9 cellular contexts compared by ENCODE assay signal in the genomic region with DNA sequence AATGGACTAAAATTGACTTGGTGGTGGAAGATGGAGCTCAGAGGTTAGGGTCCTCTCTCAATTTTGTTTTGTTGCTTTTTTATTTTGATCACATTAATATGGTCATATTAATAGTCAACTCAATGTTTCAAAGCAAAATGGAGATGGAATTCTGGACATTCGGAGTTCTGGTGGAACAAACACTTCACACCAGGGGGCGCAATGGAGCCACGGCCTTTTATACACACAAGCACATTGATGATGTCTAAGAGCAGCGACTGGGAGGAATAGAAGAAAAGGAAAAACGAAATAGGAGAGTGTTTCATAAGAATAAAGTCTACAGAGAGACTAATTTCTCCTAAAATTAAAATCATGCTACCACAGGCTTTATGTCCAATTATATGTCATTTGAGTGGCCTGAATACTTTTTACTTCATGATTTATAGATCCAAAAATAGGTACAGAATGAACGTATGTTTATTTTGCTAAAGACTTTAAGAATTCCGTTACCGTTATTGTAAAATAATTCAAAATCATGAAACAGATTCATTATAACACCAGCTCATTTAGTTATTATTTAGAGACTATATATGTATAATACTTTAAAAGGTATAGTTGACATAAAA.
DNase-seq lines count a peak whose midpoint lies in the region; ATAC-seq and TF ChIP-seq lines count a peak whose summit lies in the region.
"Had no signal": no experiment of that assay in that cellular context is flagged by ENCODE, and none has a peak within 500 bp of the region (broad histone marks: within the 10 kb centered on the region; RNA-seq: fewer than 3 reads in every experiment).

No MANE protein-coding gene starts in this region.

- no peaks in the 10 kb centered on the region for H3K4me1 ChIP-seq in thoracic aorta (ENCODE audit: control insufficient read depth in 1 of 2, low read depth in 2 of 2)

- TF ChIP-seq CTCF in neural crest cell (conservative IDR thresholded peaks at IDR 0.05) (peak; percentile 91), thoracic aorta (IDR thresholded peaks at IDR 0.05) (peak; percentile 73)

- ATAC-seq in GM19035 (IDR thresholded peaks at IDR 0.05; ENCODE audit: unreplicated experiment) (peak; percentile 73), HG03460 (IDR thresholded peaks at IDR 0.05; ENCODE audit: unreplicated experiment) (peak; percentile 70), thoracic aorta (ENCODE audit: insufficient number of reproducible peaks, low FRiP score, low read depth) (no peak)

- peak; percentile 79 for DNase-seq in Ammon's horn (ENCODE audit: low spot score)
- DNase-seq in NCI-H82 treated with DMSO at 0.1 percent for 48 hours (lab: John Stamatoyannopoulos, UW; ENCODE audit: unreplicated experiment) = peak; percentile 71
- DNase-seq in activated CD8-positive, alpha-beta memory T cell treated with anti-CD3 and anti-CD28 coated beads for 48 hours (ENCODE audit: low read depth in 2 of 3, low spot score in 2 of 3) = peak; percentile 13 to 49 (median 30)
- DNase-seq in erythroblast (lab: John Stamatoyannopoulos, UW) = peak; percentile 53 to 70
- DNase-seq in neural crest cell (ENCODE audit: low read depth, low spot score) = peak; percentile 87
- peak; percentile 47 for DNase-seq in thoracic aorta (ENCODE audit: low spot score)

- H3K27me3 Mint-ChIP-seq in neural crest cell (ENCODE audit: low read depth) = no peaks in the 10 kb centered on the region

- H3K27me3 ChIP-seq in thoracic aorta (replicated peaks; ENCODE audit: insufficient read depth) = no peaks in the 10 kb centered on the region

- peaks cover 6% of the 10 kb centered on the region for H3K9me3 Mint-ChIP-seq in neural crest cell

- H3K36me3 Mint-ChIP-seq in neural crest cell (ENCODE audit: low read depth) = peaks cover 3% of the 10 kb centered on the region
- H3K36me3 Mint-ChIP-seq: IgD-negative memory B cell had no signal

- H3K9me3 ChIP-seq in thoracic aorta = no peaks in the 10 kb centered on the region

- no peak overlapping the region for H3K27ac Mint-ChIP-seq in neural crest cell (ENCODE audit: unreplicated experiment)
- H3K27ac Mint-ChIP-seq: IgD-negative memory B cell had no signal

- H3K4me3 ChIP-seq in thoracic aorta = peak overlapping the region; percentile 51

- TF ChIP-seq POLR2A in erythroblast (IDR thresholded peaks at IDR 0.05; ENCODE audit: low read length) = no peak

- H3K4me1 Mint-ChIP-seq in neural crest cell = peaks cover 11% of the 10 kb centered on the region

- H3K4me3 Mint-ChIP-seq in neural crest cell = no peak overlapping the region
- H3K4me3 Mint-ChIP-seq: IgD-negative memory B cell had no signal

- H3K27ac ChIP-seq in thoracic aorta = no peak overlapping the region

- H3K36me3 ChIP-seq in thoracic aorta = no peaks in the 10 kb centered on the region

Comparison
In these comparisons a context has a peak if more than half of its experiments do, and no peak if none do; other contexts are left out.
1. DNase-seq: peak in every context shown above with its lines; median percentile 87 in neural crest cell; 79 in Ammon's horn; 71 in NCI-H82 treated with DMSO at 0.1 percent for 48 hours; 62 in erythroblast; 47 in thoracic aorta; 30 in activated CD8-positive, alpha-beta memory T cell treated with anti-CD3 and anti-CD28 coated beads for 48 hours.